28 cellular contexts compared by ENCODE assay signal in the genomic region with DNA sequence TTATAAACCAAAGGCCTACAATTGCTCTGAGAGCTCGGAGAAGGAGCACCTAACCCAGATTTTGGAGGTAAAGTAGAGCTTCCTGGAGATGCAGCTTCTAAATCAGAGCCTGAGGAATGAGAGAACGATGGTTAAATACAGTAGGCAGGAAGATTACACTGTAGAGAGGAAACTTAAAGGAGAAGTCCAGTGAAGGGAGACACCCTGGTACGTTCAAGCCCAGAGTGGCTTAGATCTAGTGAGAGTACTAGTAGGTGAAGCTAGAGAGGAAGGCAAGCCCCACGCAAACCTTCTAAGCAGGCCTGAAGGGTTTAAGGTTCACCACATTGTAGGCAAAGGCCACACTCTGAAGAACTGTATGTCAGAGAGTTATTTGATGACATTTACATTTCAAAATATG.
"Had no signal": no experiment of that assay in that cellular context is flagged by ENCODE, and none has a peak within 500 bp of the region (broad histone marks: within the 10 kb centered on the region; RNA-seq: fewer than 3 reads in every experiment).

No MANE protein-coding gene starts in this region.

- ATAC-seq: naive thymus-derived CD8-positive, alpha-beta T cell; natural killer cell treated with Interleukin-12 subunit alpha and Interleukin-12 subunit beta and Interleukin-15 and Interleukin-18, amount 100 ng/mL, for 72 hours; psoas muscle; right cardiac atrium; stimulated activated effector memory CD8-positive, alpha-beta T cell treated with anti-CD3 and anti-CD28 coated beads, Interleukin-12 subunit alpha, Interleukin-12 subunit beta, amount 100 ng/mL, for 72 hours; stimulated activated naive B cell treated with anti-CD40 and anti-IgM and Interleukin-4, amounts not matched to agents 10 μg/mL and 1 μg/mL and 100 μg/mL, for 72 hours had no signal

- DNase-seq: naive B cell; naive thymus-derived CD8-positive, alpha-beta T cell; nephron progenitor cell; occipital lobe; ovary; posterior cingulate gyrus; psoas muscle; right cardiac atrium; right lobe of liver; sigmoid colon; small intestine; stimulated activated CD4-positive, alpha-beta T cell treated with anti-CD3 and anti-CD28 coated beads, Interleukin-15, amount 100 ng/mL, for 24 hours; stimulated activated CD4-positive, alpha-beta T cell treated with anti-CD3 and anti-CD28 coated beads, Interleukin-2, amount 100 ng/mL, for 24 hours; stimulated activated CD4-positive, alpha-beta T cell treated with anti-CD3 and anti-CD28 coated beads, Interleukin-2, amount 100 ng/mL, for 48 hours; stimulated activated CD4-positive, alpha-beta T cell treated with anti-CD3 and anti-CD28 coated beads, Interleukin-4, amount 100 ng/mL, for 24 hours; stimulated activated naive B cell treated with anti-CD40 and anti-IgM and Interleukin-4, amounts not matched to agents 10 μg/mL and 1 μg/mL and 100 μg/mL, for 72 hours; stimulated activated naive CD4-positive, alpha-beta T cell treated with Interleukin-2 at 50 U/mL for 16 hours; stomach; thyroid gland; trophoblast cell had no signal

- H3K9me3 ChIP-seq: ovary, psoas muscle, right lobe of liver, sigmoid colon, stomach, thoracic aorta, thyroid gland, tibial nerve, vagina had no signal

- H3K4me1 Mint-ChIP-seq: stimulated activated effector memory CD8-positive, alpha-beta T cell treated with anti-CD3 and anti-CD28 coated beads, Interleukin-12 subunit alpha, Interleukin-12 subunit beta, amount 100 ng/mL, for 72 hours had no signal

- H3K36me3 ChIP-seq: ovary, right lobe of liver, thyroid gland had no signal

- H3K4me3 ChIP-seq: ovary, psoas muscle, right lobe of liver, sigmoid colon, stomach, thoracic aorta, thyroid gland, tibial nerve, vagina had no signal

- H3K27me3 Mint-ChIP-seq: naive B cell; naive thymus-derived CD8-positive, alpha-beta T cell; natural killer cell treated with Interleukin-12 subunit alpha and Interleukin-12 subunit beta and Interleukin-15 and Interleukin-18, amount 100 ng/mL, for 72 hours; stimulated activated naive B cell treated with anti-CD40 and anti-IgM and Interleukin-4, amounts not matched to agents 10 μg/mL and 1 μg/mL and 100 μg/mL, for 72 hours; stimulated activated naive CD8-positive, alpha-beta T cell treated with anti-CD3 and anti-CD28 coated beads, Interleukin-15, Interleukin-2, amounts not matched to agents 100 ng/mL and 50 ng/mL, for 24 hours had no signal

- H3K9me3 Mint-ChIP-seq: naive B cell; natural killer cell treated with Interleukin-12 subunit alpha and Interleukin-12 subunit beta and Interleukin-15 and Interleukin-18, amount 100 ng/mL, for 72 hours; nephron progenitor cell; stimulated activated effector memory CD8-positive, alpha-beta T cell treated with anti-CD3 and anti-CD28 coated beads, Interleukin-12 subunit alpha, Interleukin-12 subunit beta, amount 100 ng/mL, for 72 hours; stimulated activated naive B cell treated with anti-CD40 and anti-IgM and Interleukin-4, amounts not matched to agents 10 μg/mL and 1 μg/mL and 100 μg/mL, for 72 hours; stimulated activated naive CD8-positive, alpha-beta T cell treated with anti-CD3 and anti-CD28 coated beads, Interleukin-15, Interleukin-2, amounts not matched to agents 100 ng/mL and 50 ng/mL, for 24 hours had no signal

- H3K27ac Mint-ChIP-seq: naive thymus-derived CD8-positive, alpha-beta T cell; natural killer cell treated with Interleukin-12 subunit alpha and Interleukin-12 subunit beta and Interleukin-15 and Interleukin-18, amount 100 ng/mL, for 72 hours; nephron progenitor cell; stimulated activated effector memory CD8-positive, alpha-beta T cell treated with anti-CD3 and anti-CD28 coated beads, Interleukin-12 subunit alpha, Interleukin-12 subunit beta, amount 100 ng/mL, for 72 hours; stimulated activated naive B cell treated with anti-CD40 and anti-IgM and Interleukin-4, amounts not matched to agents 10 μg/mL and 1 μg/mL and 100 μg/mL, for 72 hours; stimulated activated naive CD8-positive, alpha-beta T cell treated with anti-CD3 and anti-CD28 coated beads, Interleukin-15, Interleukin-2, amounts not matched to agents 100 ng/mL and 50 ng/mL, for 24 hours had no signal

- H3K36me3 Mint-ChIP-seq: natural killer cell treated with Interleukin-12 subunit alpha and Interleukin-12 subunit beta and Interleukin-15 and Interleukin-18, amount 100 ng/mL, for 72 hours had no signal

- H3K4me3 Mint-ChIP-seq: naive B cell; naive thymus-derived CD8-positive, alpha-beta T cell; natural killer cell treated with Interleukin-12 subunit alpha and Interleukin-12 subunit beta and Interleukin-15 and Interleukin-18, amount 100 ng/mL, for 72 hours; nephron progenitor cell; neural crest cell; stimulated activated effector memory CD8-positive, alpha-beta T cell treated with anti-CD3 and anti-CD28 coated beads, Interleukin-12 subunit alpha, Interleukin-12 subunit beta, amount 100 ng/mL, for 72 hours; stimulated activated naive B cell treated with anti-CD40 and anti-IgM and Interleukin-4, amounts not matched to agents 10 μg/mL and 1 μg/mL and 100 μg/mL, for 72 hours; stimulated activated naive CD8-positive, alpha-beta T cell treated with anti-CD3 and anti-CD28 coated beads, Interleukin-15, Interleukin-2, amounts not matched to agents 100 ng/mL and 50 ng/mL, for 24 hours had no signal

- H3K4me1 ChIP-seq: parathyroid adenoma, right lobe of liver, sigmoid colon, thyroid gland, tibial nerve, vagina had no signal

- H3K27me3 ChIP-seq: ovary, right lobe of liver, sigmoid colon, stomach, thyroid gland, tibial nerve, vagina had no signal

- H3K27ac ChIP-seq: ovary, parathyroid adenoma, psoas muscle, right lobe of liver, sigmoid colon, stomach, thoracic aorta, thyroid gland, tibial nerve, vagina had no signal
